ENCODE assay signal across 1 cellular context in genomic region chr15:52005748-52006701, GRCh38.
TF ChIP-seq lines count a peak whose summit lies in the region.

No MANE protein-coding gene starts in this region.

TF ChIP-seq in HepG2, 621 proteins besides CTCF, POLR2A, EP300 and RAD21 (continued from another document):
- no peak for TF ChIP-seq PRDM10 (CRISPR knock-in tag; IDR thresholded peaks at IDR 0.05; ENCODE audit: low read depth)
- TF ChIP-seq ZFP41 (CRISPR knock-in tag; IDR thresholded peaks at IDR 0.05; ENCODE audit: borderline replicate concordance), result no peak
- no peak for TF ChIP-seq IKZF1 (IDR thresholded peaks at IDR 0.05)
- TF ChIP-seq GPBP1L1 (CRISPR knock-in tag; IDR thresholded peaks at IDR 0.05), result no peak
- TF ChIP-seq ZNF800 (CRISPR knock-in tag; IDR thresholded peaks at IDR 0.05), result no peak
- TF ChIP-seq SKI (IDR thresholded peaks at IDR 0.05; ENCODE audit: partially characterized antibody), result peak; percentile 59
- peak; percentile 71 for TF ChIP-seq FOSL2 (CRISPR knock-in tag; IDR thresholded peaks at IDR 0.05)
- TF ChIP-seq NR3C1 (CRISPR knock-in tag; IDR thresholded peaks at IDR 0.05), result no peak
- no peak for TF ChIP-seq ZNF143 (CRISPR knock-in tag; IDR thresholded peaks at IDR 0.05)
- no peak; the same call in 1 of the 2 replicates for TF ChIP-seq ZSCAN9 (CRISPR knock-in tag; IDR thresholded peaks at IDR 0.05; ENCODE audit: borderline replicate concordance)
- no peak for TF ChIP-seq ATF6 (CRISPR knock-in tag; conservative IDR thresholded peaks at IDR 0.05)
- no peak for TF ChIP-seq HOXA7 (CRISPR knock-in tag; IDR thresholded peaks at IDR 0.05)
- 0 out of 2 replicates have a peak, but pooled peaks have one; percentile 32 for TF ChIP-seq ARNTL (CRISPR knock-in tag; IDR thresholded peaks at IDR 0.05)
- no peak for TF ChIP-seq SOX5 (CRISPR knock-in tag; IDR thresholded peaks at IDR 0.05; ENCODE audit: borderline replicate concordance)
- TF ChIP-seq ARID2 (CRISPR knock-in tag; IDR thresholded peaks at IDR 0.05; ENCODE audit: borderline replicate concordance), result no peak
- TF ChIP-seq ZNF318 (CRISPR knock-in tag; IDR thresholded peaks at IDR 0.05), result no peak
- TF ChIP-seq HOXA5 (CRISPR knock-in tag; IDR thresholded peaks at IDR 0.05), result no peak
- no peak for TF ChIP-seq ONECUT2 (CRISPR knock-in tag; IDR thresholded peaks at IDR 0.05)
- no peak for TF ChIP-seq POLR2AphosphoS5 (IDR thresholded peaks at IDR 0.05; ENCODE audit: low read depth, low read length)
TF ChIP-seq in HepG2: peak in this region for 16.
